In the genomic region with DNA sequence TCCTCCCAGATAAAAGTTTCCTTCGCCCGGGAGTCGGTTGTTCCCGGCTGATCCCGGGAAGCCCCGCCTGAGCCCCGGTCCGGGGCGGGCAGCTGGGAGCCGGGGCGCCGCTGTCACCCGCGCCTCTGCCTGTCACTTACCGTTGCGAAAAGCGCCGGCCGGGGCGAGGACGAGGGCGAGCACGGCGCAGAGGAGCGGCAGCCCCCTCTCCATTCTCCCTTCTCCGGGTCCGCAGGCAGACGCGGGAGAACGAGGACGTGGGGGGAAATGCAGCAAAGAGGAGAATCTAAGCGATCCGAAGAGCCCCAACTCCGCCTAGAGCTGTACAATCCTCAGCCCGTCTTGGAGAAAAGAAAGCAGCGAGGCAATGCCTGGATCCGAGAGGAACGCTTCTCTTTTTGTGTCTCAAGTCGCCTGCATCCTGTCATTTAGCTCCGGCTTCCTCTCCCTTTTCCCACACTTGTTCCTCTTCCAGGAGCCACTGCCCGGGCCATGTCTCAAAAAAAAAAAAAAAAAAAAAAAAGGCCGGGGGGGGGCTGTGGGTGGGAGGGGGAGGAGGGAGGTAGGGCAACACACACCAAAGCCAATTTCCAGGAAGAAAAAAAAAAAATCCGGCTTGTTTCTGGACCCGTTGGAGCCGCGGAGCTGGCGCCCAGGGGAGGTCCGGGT, we compare ENCODE assay signal across 8 cellular contexts. TPM values are rescaled to one million over a fixed set of nuclear protein-coding genes. Genes with fewer than 3 reads are reported as not detected.
DNase-seq lines count a peak whose midpoint lies in the region; ATAC-seq and TF ChIP-seq lines count a peak whose summit lies in the region.

Gene NRP1 (minus strand): TSS at position 498 of the 669 bp plus-strand sequence. CDS start 285 bp downstream, at position 213.

- H3K4me3 Mint-ChIP-seq in activated naive CD8-positive, alpha-beta T cell: peak within 1 kb of the TSS; percentile 87
- H3K4me3 Mint-ChIP-seq in osteocyte (ENCODE audit: unreplicated experiment): peak within 1 kb of the TSS; percentile 80

- intact Hi-C loops in Right ventricle myocardium superior (cut with DNase I): loop anchor here (5.0 to 10.0 kb wide), 5 partner anchors 62 to 1298 kb away; no protein-coding TSS in a partner anchor

- no peak for ATAC-seq in Right ventricle myocardium superior (ENCODE audit: poor library complexity)
- no peak for ATAC-seq in GM21515 (IDR thresholded peaks at IDR 0.05; ENCODE audit: unreplicated experiment)

- DNase-seq in NCI-H1092 treated with DMSO at 0.1 percent for 48 hours (lab: John Stamatoyannopoulos, UW): peak; percentile 37
- DNase-seq in NCI-H1092 (lab: John Stamatoyannopoulos, UW): no peak
- no peak for DNase-seq in LNCaP clone FGC (ENCODE audit: low read depth)
- peak; percentile 57 for DNase-seq in Right ventricle myocardium superior
- no peak for DNase-seq in osteocyte (ENCODE audit: extremely low spot score, unreplicated experiment)
- DNase-seq in HUDEP-2 (lab: John Stamatoyannopoulos, UW; ENCODE audit: unreplicated experiment in 76 of 76): no peak

- peak within 1 kb of the TSS; percentile 69 for H3K27ac Mint-ChIP-seq in activated naive CD8-positive, alpha-beta T cell
- peak within 1 kb of the TSS; percentile 86 for H3K27ac Mint-ChIP-seq in osteocyte (ENCODE audit: unreplicated experiment)

- peak within 1 kb of the TSS; percentile 82 for H3K4me3 ChIP-seq in LNCaP clone FGC (ENCODE audit: low read depth, low read length)

- H3K36me3 Mint-ChIP-seq in activated naive CD8-positive, alpha-beta T cell: no peaks in the 10 kb centered on the region
- peaks cover 16% of the 10 kb centered on the region for H3K36me3 Mint-ChIP-seq in osteocyte (ENCODE audit: unreplicated experiment)

- no peaks in the 10 kb centered on the region for H3K9me3 Mint-ChIP-seq in activated naive CD8-positive, alpha-beta T cell (ENCODE audit: low read depth)
- H3K9me3 Mint-ChIP-seq in osteocyte (ENCODE audit: unreplicated experiment): no peaks in the 10 kb centered on the region

- peaks cover 42% of the 10 kb centered on the region for H3K27me3 Mint-ChIP-seq in activated naive CD8-positive, alpha-beta T cell
- no peaks in the 10 kb centered on the region for H3K27me3 Mint-ChIP-seq in osteocyte (ENCODE audit: unreplicated experiment)

- TF ChIP-seq CTCF in LNCaP clone FGC (IDR thresholded peaks at IDR 0.05; ENCODE audit: control insufficient read depth, extremely low read depth, insufficient read depth): no peak
- no peak for TF ChIP-seq CTCF in osteocyte (IDR thresholded peaks at IDR 0.05)

- H3K4me1 Mint-ChIP-seq in activated naive CD8-positive, alpha-beta T cell (ENCODE audit: low read depth): peaks cover 24% of the 10 kb centered on the region
- peaks cover 49% of the 10 kb centered on the region for H3K4me1 Mint-ChIP-seq in osteocyte (ENCODE audit: unreplicated experiment)

RNA-seq across cellular contexts. Expression of gene NRP1, which starts in this region (rescaled TPM):
- total RNA-seq in Right ventricle myocardium superior (159 TPM), osteocyte (208 and 222 TPM in 2 replicates)

Comparison
In these comparisons a context has a peak if more than half of its experiments do, and no peak if none do; other contexts are left out.
1. DNase-seq: peak in NCI-H1092 treated with DMSO at 0.1 percent for 48 hours (single experiment) and Right ventricle myocardium superior (single experiment); none in NCI-H1092 (single experiment), LNCaP clone FGC (single experiment), osteocyte (single experiment) and HUDEP-2 (0 of 76).